Comparison of ENCODE assay signal across 1 cellular context in the genomic region with DNA sequence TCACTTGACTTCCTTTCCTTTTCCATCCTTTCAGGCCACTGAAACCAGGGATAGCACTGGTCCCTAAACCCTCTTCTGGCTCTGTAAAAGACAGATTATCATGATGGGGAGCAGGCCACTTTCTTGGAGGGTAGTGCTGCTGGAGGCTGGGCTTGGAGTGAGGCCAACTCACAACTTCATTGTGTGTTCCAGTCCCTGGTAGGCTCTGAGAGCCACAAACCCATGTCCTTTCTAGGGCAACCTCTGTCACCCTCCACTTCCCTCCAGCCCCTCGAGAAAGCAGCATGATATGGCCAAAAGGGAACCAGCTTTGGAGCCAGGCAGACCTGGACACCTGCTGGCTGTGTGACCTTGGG.
TF ChIP-seq lines count a peak whose summit lies in the region.

No MANE protein-coding gene starts in this region.

TF ChIP-seq in H1, 55 proteins besides CTCF, POLR2A, EP300 and RAD21:
- TF ChIP-seq EGR1 (IDR thresholded peaks at IDR 0.05; ENCODE audit: borderline replicate concordance, low read depth, low read length) (no peak), CBX8 (IDR thresholded peaks at IDR 0.05; ENCODE audit: borderline replicate concordance, low read depth, low read length) (no peak)
